In the genomic region with DNA sequence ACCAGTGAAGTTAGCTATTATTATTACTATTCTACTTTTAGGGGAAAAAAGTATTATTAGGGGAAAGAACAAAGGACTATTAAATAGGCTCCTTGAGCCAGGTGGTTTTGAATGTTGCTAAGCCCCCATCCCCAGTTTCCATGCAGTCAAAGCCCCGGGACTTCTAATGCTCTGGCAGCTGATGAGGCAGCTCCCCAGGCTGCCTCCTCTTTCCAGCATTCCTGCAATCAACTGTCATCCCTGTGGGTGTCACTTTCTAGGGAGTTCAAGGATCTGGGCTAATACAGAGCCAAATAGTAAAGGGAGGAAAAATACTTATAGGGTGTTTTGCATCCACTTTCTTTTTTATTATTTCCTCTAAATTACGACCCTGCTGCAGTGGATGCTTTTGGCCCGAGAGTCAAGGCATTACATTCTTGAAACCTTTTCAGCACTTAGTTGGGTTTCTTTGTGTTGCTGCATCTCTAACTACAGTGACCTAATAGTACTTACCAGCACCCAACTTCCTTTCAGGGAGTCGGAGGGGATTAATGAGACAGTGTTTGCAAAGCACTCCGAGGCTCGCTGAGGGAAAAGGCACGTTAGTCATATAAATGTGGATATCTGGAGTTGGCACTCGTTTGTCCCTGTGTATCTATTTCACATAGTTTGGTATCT, we compare ENCODE assay signal across 1 cellular context.
TF ChIP-seq lines count a peak whose summit lies in the region.

No MANE protein-coding gene starts in this region.

TF ChIP-seq in GM23338, 12 proteins besides CTCF, POLR2A, EP300 and RAD21 (continued from another document):
- TF ChIP-seq ETS1 (IDR thresholded peaks at IDR 0.05) = no peak
